Comparison of ENCODE assay signal across 22 cellular contexts in genomic region chr1:110538082-110538481, GRCh38. TPM values are rescaled to one million over a fixed set of nuclear protein-coding genes. Genes with fewer than 3 reads are reported as not detected.
DNase-seq lines count a peak whose midpoint lies in the region; ATAC-seq and TF ChIP-seq lines count a peak whose summit lies in the region.
"Had no signal": no experiment of that assay in that cellular context is flagged by ENCODE, and none has a peak within 500 bp of the region (broad histone marks: within the 10 kb centered on the region; RNA-seq: fewer than 3 reads in every experiment).

No MANE protein-coding gene starts in this region.

- no peaks in the 10 kb centered on the region for H3K36me3 ChIP-seq in endodermal cell (ENCODE audit: control insufficient read depth, insufficient read depth, low read length)
- H3K36me3 ChIP-seq: heart left ventricle, neural progenitor cell had no signal

- no peaks in the 10 kb centered on the region for H3K4me1 ChIP-seq in endodermal cell (ENCODE audit: control insufficient read depth, insufficient read depth, low read length)
- H3K4me1 ChIP-seq: Caco-2, heart left ventricle had no signal

- 75 to 87% methylated on average over 10 to 16 of the region's 16 CpGs for WGBS in endodermal cell (ENCODE audit: insufficient coverage in 1 of 2, insufficient read length in 1 of 2), 2 experiments

- DNase-seq in NCI-H1694 (lab: John Stamatoyannopoulos, UW) = peak; percentile 94
- peak; percentile 53 to 78 for DNase-seq in NCI-H526 (lab: John Stamatoyannopoulos, UW)
- no peak for DNase-seq in endodermal cell
- peak; percentile 52 to 96 (median 72) for DNase-seq in posterior cingulate gyrus
- no peak for DNase-seq in NCI-H226
- DNase-seq in NOMO-1 treated with dmso at 0.1 percent for 144 hours (lab: John Stamatoyannopoulos, UW; ENCODE audit: unreplicated experiment) = no peak
- DNase-seq: activated CD4-positive, alpha-beta memory T cell treated with anti-CD3 and anti-CD28 coated beads for 36 hours; activated naive CD4-positive, alpha-beta T cell treated with anti-CD3 and anti-CD28 coated beads, Interleukin-2, amount 10 ng/mL, durations not matched to agents 7 days and 5 days; AML-193; Caco-2; heart left ventricle; left ventricle myocardium superior; NCI-H1092; NCI-H2081 treated with DMSO at 0.1 percent for 48 hours had no signal

- no peak overlapping the region for H3K4me3 Mint-ChIP-seq in endodermal cell
- H3K4me3 Mint-ChIP-seq: activated CD4-positive, alpha-beta memory T cell treated with anti-CD3 and anti-CD28 coated beads for 36 hours; activated naive CD4-positive, alpha-beta T cell treated with anti-CD3 and anti-CD28 coated beads, Interleukin-2, amount 10 ng/mL, durations not matched to agents 7 days and 5 days; neural progenitor cell; T-helper 2 cell treated with Interferon-gamma antibody and Interleukin-4, amounts not matched to agents 5 μg/mL and 100 μg/mL, for 36 hours; WTC11 had no signal

- H3K27ac ChIP-seq in endodermal cell (ENCODE audit: low read depth, low read length) = peak overlapping the region; percentile 96
- H3K27ac ChIP-seq: heart left ventricle, neural progenitor cell had no signal

- no peak overlapping the region for H3K27ac Mint-ChIP-seq in endodermal cell
- H3K27ac Mint-ChIP-seq: activated CD4-positive, alpha-beta memory T cell treated with anti-CD3 and anti-CD28 coated beads for 36 hours; activated naive CD4-positive, alpha-beta T cell treated with anti-CD3 and anti-CD28 coated beads, Interleukin-2, amount 10 ng/mL, durations not matched to agents 7 days and 5 days; neural progenitor cell; T-helper 2 cell treated with Interferon-gamma antibody and Interleukin-4, amounts not matched to agents 5 μg/mL and 100 μg/mL, for 36 hours; WTC11 had no signal

- H3K9me3 ChIP-seq in endodermal cell (ENCODE audit: control insufficient read depth, low read length) = no peaks in the 10 kb centered on the region
- H3K9me3 ChIP-seq: Caco-2, heart left ventricle had no signal

- intact Hi-C loops in posterior cingulate gyrus (cut with DNase I) = no loop called here

- peaks cover 9% of the 10 kb centered on the region for H3K27me3 ChIP-seq in endodermal cell (ENCODE audit: control insufficient read depth, insufficient read depth, low read length, poor library complexity, severe bottlenecking)

- no peaks in the 10 kb centered on the region for H3K4me1 Mint-ChIP-seq in endodermal cell
- H3K4me1 Mint-ChIP-seq: activated naive CD4-positive, alpha-beta T cell treated with anti-CD3 and anti-CD28 coated beads, Interleukin-2, amount 10 ng/mL, durations not matched to agents 7 days and 5 days; neural progenitor cell; WTC11 had no signal

- H3K27me3 Mint-ChIP-seq in endodermal cell (ENCODE audit: insufficient read depth) = peaks cover 7% of the 10 kb centered on the region

- ATAC-seq in HG02642 (IDR thresholded peaks at IDR 0.05; ENCODE audit: poor library complexity, unreplicated experiment) = no peak
- no peak for ATAC-seq in HG03521 (IDR thresholded peaks at IDR 0.05; ENCODE audit: unreplicated experiment)
- ATAC-seq: HCT116, heart left ventricle, left ventricle myocardium superior, WTC11 had no signal

- H3K9me3 Mint-ChIP-seq in endodermal cell = no peaks in the 10 kb centered on the region
- H3K9me3 Mint-ChIP-seq: activated CD4-positive, alpha-beta memory T cell treated with anti-CD3 and anti-CD28 coated beads for 36 hours; activated naive CD4-positive, alpha-beta T cell treated with anti-CD3 and anti-CD28 coated beads, Interleukin-2, amount 10 ng/mL, durations not matched to agents 7 days and 5 days; neural progenitor cell; T-helper 2 cell treated with Interferon-gamma antibody and Interleukin-4, amounts not matched to agents 5 μg/mL and 100 μg/mL, for 36 hours; WTC11 had no signal

- TF ChIP-seq CTCF in endodermal cell (conservative IDR thresholded peaks at IDR 0.05) = no peak

- no peaks in the 10 kb centered on the region for H3K36me3 Mint-ChIP-seq in endodermal cell (ENCODE audit: low read depth)
- H3K36me3 Mint-ChIP-seq: activated CD4-positive, alpha-beta memory T cell treated with anti-CD3 and anti-CD28 coated beads for 36 hours; activated naive CD4-positive, alpha-beta T cell treated with anti-CD3 and anti-CD28 coated beads, Interleukin-2, amount 10 ng/mL, durations not matched to agents 7 days and 5 days; neural progenitor cell; WTC11 had no signal

- no peak overlapping the region for H3K9ac ChIP-seq in endodermal cell (ENCODE audit: extremely low read depth, low read length, poor library complexity, severe bottlenecking)
- H3K9ac ChIP-seq: neural progenitor cell had no signal

- no peak overlapping the region for H3K4me3 ChIP-seq in endodermal cell (ENCODE audit: low read length)
- H3K4me3 ChIP-seq: heart left ventricle, neural progenitor cell had no signal

RNA-seq across cellular contexts. Expression of gene KCNA10, which starts 19.1 kb away (rescaled TPM):
- not detected for total RNA-seq in endodermal cell
- not detected for polyA plus RNA-seq in endodermal cell (2013, experiment 1 of 2)
- not detected for polyA plus RNA-seq in endodermal cell (2013, experiment 2 of 2)
- total RNA-seq: activated CD4-positive, alpha-beta memory T cell treated with anti-CD3 and anti-CD28 coated beads for 36 hours; Caco-2; heart left ventricle; left ventricle myocardium superior; SK-MEL-5; subcutaneous adipose tissue; WTC11 had no signal
- polyA plus RNA-seq: heart left ventricle had no signal

Comparison
In these comparisons a context has a peak if more than half of its experiments do, and no peak if none do; other contexts are left out.
1. DNase-seq: peak in NCI-H1694 (single experiment), NCI-H526 (2 of 2) and posterior cingulate gyrus (10 of 10); none in endodermal cell (single experiment), NCI-H226 (single experiment) and NOMO-1 treated with dmso at 0.1 percent for 144 hours (single experiment).